In the genomic region with DNA sequence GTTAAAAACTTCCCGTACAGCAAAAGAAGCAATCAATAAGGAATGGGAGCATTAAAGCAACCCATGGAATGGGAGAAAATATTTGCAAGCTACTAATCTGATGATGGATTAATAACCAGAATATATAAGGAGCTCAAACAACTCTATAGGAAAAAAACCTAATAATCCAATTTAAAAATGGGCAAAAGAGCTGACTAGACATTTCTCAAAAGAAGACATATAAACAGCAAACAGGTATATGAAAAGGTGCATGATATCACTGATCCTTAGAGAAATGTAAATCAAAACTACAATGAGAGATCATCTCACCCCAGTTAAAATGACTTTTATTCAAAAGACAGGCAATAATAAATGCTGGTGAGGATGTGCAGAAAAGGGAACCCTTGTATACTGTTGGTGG, we compare ENCODE assay signal across 10 cellular contexts. TPM values are rescaled to one million over a fixed set of nuclear protein-coding genes. Genes with fewer than 3 reads are reported as not detected.
"Had no signal": no experiment of that assay in that cellular context is flagged by ENCODE, and none has a peak within 500 bp of the region (broad histone marks: within the 10 kb centered on the region; RNA-seq: fewer than 3 reads in every experiment).

No MANE protein-coding gene starts in this region.

- H3K36me3 ChIP-seq: HAP-1 had no signal

- DNase-seq: H7, HFFc6, KG1 had no signal

- ATAC-seq: GM23338, HCT116 had no signal

- H3K4me2 ChIP-seq: GM23338 had no signal

- H3K4me3 ChIP-seq: GM23338, HAP-1 had no signal

- H3K27ac ChIP-seq: HL-60 had no signal

- H2AFZ ChIP-seq: GM23338 had no signal

- H3K9me3 ChIP-seq: HAP-1 had no signal

RNA-seq across cellular contexts. Expression of a gene that starts 52.7 kb away (rescaled TPM):
- total RNA-seq: GM23338, H4, H7, HFFc6, HT1080 had no signal
- polyA plus RNA-seq: GM23338, IgD-negative memory B cell had no signal
